9 cellular contexts compared by ENCODE assay signal in genomic region chr18:34493566-34494358, GRCh38.
DNase-seq lines count a peak whose midpoint lies in the region; ATAC-seq and TF ChIP-seq lines count a peak whose summit lies in the region.
"Had no signal": no experiment of that assay in that cellular context is flagged by ENCODE, and none has a peak within 500 bp of the region (broad histone marks: within the 10 kb centered on the region; RNA-seq: fewer than 3 reads in every experiment).

No MANE protein-coding gene starts in this region.

- peak overlapping the region; percentile 86 for H3K4me3 Mint-ChIP-seq in GM23338
- H3K4me3 Mint-ChIP-seq: CD4-positive, CD25-positive, alpha-beta regulatory T cell had no signal

- no peak overlapping the region for H3K27ac ChIP-seq in GM23338 (ENCODE audit: low read depth)
- peak overlapping the region; percentile 58 for H3K27ac ChIP-seq in caudate nucleus (ENCODE audit: low read depth, low read length)
- peak overlapping the region; percentile 5 for H3K27ac ChIP-seq in layer of hippocampus (ENCODE audit: low read depth, low read length)
- H3K27ac ChIP-seq in stomach smooth muscle (ENCODE audit: low read length), result peak overlapping the region; percentile 43

- H3K79me2 ChIP-seq in GM23338 (replicated peaks; ENCODE audit: insufficient read depth), result peaks cover 26% of the 10 kb centered on the region

- H3K9me2 ChIP-seq in GM23338 (ENCODE audit: insufficient read depth), result no peaks in the 10 kb centered on the region

- no peaks in the 10 kb centered on the region; the same call in 2 of the 3 replicates for H3K36me3 Mint-ChIP-seq in GM23338 (ENCODE audit: low read depth)
- H3K36me3 Mint-ChIP-seq: CD4-positive, CD25-positive, alpha-beta regulatory T cell had no signal

- H3K27me3 Mint-ChIP-seq in GM23338 (ENCODE audit: insufficient read depth, low read depth, poor library complexity), result peaks cover 6% of the 10 kb centered on the region

- H3K4me2 ChIP-seq in GM23338, result peak overlapping the region; percentile 72

- no peak overlapping the region for H2AFZ ChIP-seq in GM23338

- H3F3A ChIP-seq in GM23338 (replicated peaks; ENCODE audit: low read depth), result no peaks in the 10 kb centered on the region

- no peaks in the 10 kb centered on the region for H3K9me3 Mint-ChIP-seq in GM23338

- no peaks in the 10 kb centered on the region for H3K9me3 ChIP-seq in stomach smooth muscle (ENCODE audit: control insufficient read depth in 2 of 2, low read length in 2 of 2)

- H3K4me3 ChIP-seq in GM23338 (peak overlapping the region; percentile 61), stomach smooth muscle (ENCODE audit: low read length in 2 of 2) (peak overlapping the region; percentile 68 to 76)

- H3K36me3 ChIP-seq in GM23338 (ENCODE audit: insufficient read depth) (no peaks in the 10 kb centered on the region), stomach smooth muscle (ENCODE audit: control insufficient read depth in 2 of 2, insufficient read depth in 2 of 2, low read length in 2 of 2) (no peaks in the 10 kb centered on the region)

- DNase-seq in NCI-H2081 (lab: John Stamatoyannopoulos, UW), result peak; percentile 40 to 66
- DNase-seq in NCI-H2081 treated with DMSO at 0.1 percent for 48 hours (lab: John Stamatoyannopoulos, UW), result no peak
- peak; percentile 83 for DNase-seq in GM23338 (ENCODE audit: low spot score)
- peak; percentile 84 for DNase-seq in NCI-H146 (lab: John Stamatoyannopoulos, UW)
- DNase-seq in caudate nucleus (lab: John Stamatoyannopoulos, UW), result peak in 41 of 61 donors; percentile 1 to 72 (median 40)
- DNase-seq: CD4-positive, CD25-positive, alpha-beta regulatory T cell had no signal

- H3K27ac Mint-ChIP-seq in GM23338, result no peak overlapping the region
- H3K27ac Mint-ChIP-seq: CD4-positive, CD25-positive, alpha-beta regulatory T cell had no signal

- peaks cover 43% of the 10 kb centered on the region for H3K4me1 Mint-ChIP-seq in GM23338
- H3K4me1 Mint-ChIP-seq: CD4-positive, CD25-positive, alpha-beta regulatory T cell had no signal

- H4K20me1 ChIP-seq in GM23338 (replicated peaks; ENCODE audit: insufficient read depth), result no peaks in the 10 kb centered on the region

- no peaks in the 10 kb centered on the region; the same call in 1 of the 2 replicates for H3K27me3 ChIP-seq in GM23338 (ENCODE audit: insufficient read depth)
- no peaks in the 10 kb centered on the region for H3K27me3 ChIP-seq in layer of hippocampus (ENCODE audit: control insufficient read depth, insufficient read depth, low read length)
- H3K27me3 ChIP-seq in stomach smooth muscle (ENCODE audit: control insufficient read depth in 1 of 2, insufficient read depth in 2 of 2, low read length in 2 of 2), result no peaks in the 10 kb centered on the region

- TF ChIP-seq CTCF in GM23338 (conservative IDR thresholded peaks at IDR 0.05; ENCODE audit: low read depth in 2 of 2), result no peak

- H3K4me1 ChIP-seq in GM23338 (ENCODE audit: insufficient read depth) (peaks cover 44% of the 10 kb centered on the region), stomach smooth muscle (ENCODE audit: control insufficient read depth, insufficient read depth, low read length) (no peaks in the 10 kb centered on the region)

- ATAC-seq in GM23338 (peak; percentile 83), HG03196 (IDR thresholded peaks at IDR 0.05; ENCODE audit: unreplicated experiment) (no peak)

- H3K9ac ChIP-seq in stomach smooth muscle (ENCODE audit: low read length in 2 of 2), result peak overlapping the region; percentile 60 to 73

TF ChIP-seq in GM23338, 12 proteins besides CTCF, POLR2A, EP300 and RAD21:
- TF ChIP-seq CREB1 (CRISPR knock-in tag; IDR thresholded peaks at IDR 0.05; ENCODE audit: low read depth) (peak; percentile 52), ETS1 (IDR thresholded peaks at IDR 0.05) (no peak)
